Comparison of ENCODE assay signal across 8 cellular contexts in genomic region chr13:61880576-61881283, GRCh38.
DNase-seq lines count a peak whose midpoint lies in the region; ATAC-seq and TF ChIP-seq lines count a peak whose summit lies in the region.

No MANE protein-coding gene starts in this region.

- H3K27me3 ChIP-seq in SU-DHL-6 (ENCODE audit: low read length) (no peaks in the 10 kb centered on the region), gastroesophageal sphincter (no peaks in the 10 kb centered on the region)

- H3K9me2 ChIP-seq in SU-DHL-6 (replicated peaks; ENCODE audit: insufficient read depth, low read length), result no peaks in the 10 kb centered on the region

- TF ChIP-seq EP300 in gastroesophageal sphincter (IDR thresholded peaks at IDR 0.05), result no peak

- ATAC-seq in GM18868 (IDR thresholded peaks at IDR 0.05; ENCODE audit: unreplicated experiment) (peak; percentile 94), HG03558 (IDR thresholded peaks at IDR 0.05; ENCODE audit: extremely low read depth, unreplicated experiment) (peak; percentile 67), gastroesophageal sphincter (no peak)

- H3K4me3 ChIP-seq in AG09309 (ENCODE audit: control insufficient read depth, low read depth, low read length) (no peak overlapping the region), SU-DHL-6 (ENCODE audit: insufficient read depth, low read length, poor library complexity, severe bottlenecking) (no peak overlapping the region), gastroesophageal sphincter (no peak overlapping the region)

- no peak overlapping the region for H3K9ac ChIP-seq in SU-DHL-6 (ENCODE audit: low read length)

- H3K4me1 ChIP-seq in gastroesophageal sphincter, result no peaks in the 10 kb centered on the region

- peak overlapping the region; percentile 26 for H2AFZ ChIP-seq in SU-DHL-6 (ENCODE audit: low read depth, low read length, severe bottlenecking)

- peak; percentile 9 for TF ChIP-seq CTCF in AG09309 (IDR thresholded peaks at IDR 0.05; ENCODE audit: control insufficient read depth, insufficient read depth, low read depth, low read length, missing control alignments)
- peak; percentile 35 for TF ChIP-seq CTCF in SU-DHL-6 (IDR thresholded peaks at IDR 0.05; ENCODE audit: insufficient read depth, low read length, poor library complexity, severe bottlenecking)
- TF ChIP-seq CTCF in gastroesophageal sphincter (IDR thresholded peaks at IDR 0.05), result no peak

- H3K4me2 ChIP-seq in SU-DHL-6 (ENCODE audit: low read depth, low read length, poor library complexity, severe bottlenecking), result no peak overlapping the region

- no peaks in the 10 kb centered on the region for H3F3A ChIP-seq in SU-DHL-6 (ENCODE audit: insufficient read depth)

- H4K20me1 ChIP-seq in SU-DHL-6 (ENCODE audit: low read depth, low read length), result no peaks in the 10 kb centered on the region

- 55 to 63% methylated on average over 3 of the region's 3 CpGs for WGBS in gastroesophageal sphincter (ENCODE audit: low coverage in 1 of 2), 2 donors

- no peaks in the 10 kb centered on the region for H3K79me2 ChIP-seq in SU-DHL-6 (ENCODE audit: insufficient read depth, low read length)

- no peak for TF ChIP-seq POLR2A in gastroesophageal sphincter (IDR thresholded peaks at IDR 0.05)

- H3K36me3 ChIP-seq in SU-DHL-6 (ENCODE audit: low read length), result no peaks in the 10 kb centered on the region
- H3K36me3 ChIP-seq in gastroesophageal sphincter, result no peaks in the 10 kb centered on the region

- H3K27ac ChIP-seq in SU-DHL-6 (ENCODE audit: low read depth, low read length) (no peak overlapping the region), gastroesophageal sphincter (no peak overlapping the region)

- DNase-seq in AG09309 (ENCODE audit: low read depth) (no peak), kidney glomerular epithelial cell (lab: John Stamatoyannopoulos, UW) (peak; percentile 49), NCI-H2107 (lab: John Stamatoyannopoulos, UW) (no peak), COLO668 (lab: John Stamatoyannopoulos, UW; ENCODE audit: unreplicated experiment) (no peak)

- H3K9me3 ChIP-seq in SU-DHL-6 (ENCODE audit: insufficient read depth, low read length), result peaks cover 25% of the 10 kb centered on the region; the same call in 1 of the 2 replicates
- H3K9me3 ChIP-seq in gastroesophageal sphincter, result peaks cover 0 to 10% (median 0%) of the 10 kb centered on the region in 3 donors

Comparison
In these comparisons a context has a peak if more than half of its experiments do, and no peak if none do; other contexts are left out.
1. CTCF ChIP-seq: peak in AG09309 (single experiment) and SU-DHL-6 (single experiment); none in gastroesophageal sphincter (0 of 4).